ENCODE assay signal across 8 cellular contexts in the genomic region with DNA sequence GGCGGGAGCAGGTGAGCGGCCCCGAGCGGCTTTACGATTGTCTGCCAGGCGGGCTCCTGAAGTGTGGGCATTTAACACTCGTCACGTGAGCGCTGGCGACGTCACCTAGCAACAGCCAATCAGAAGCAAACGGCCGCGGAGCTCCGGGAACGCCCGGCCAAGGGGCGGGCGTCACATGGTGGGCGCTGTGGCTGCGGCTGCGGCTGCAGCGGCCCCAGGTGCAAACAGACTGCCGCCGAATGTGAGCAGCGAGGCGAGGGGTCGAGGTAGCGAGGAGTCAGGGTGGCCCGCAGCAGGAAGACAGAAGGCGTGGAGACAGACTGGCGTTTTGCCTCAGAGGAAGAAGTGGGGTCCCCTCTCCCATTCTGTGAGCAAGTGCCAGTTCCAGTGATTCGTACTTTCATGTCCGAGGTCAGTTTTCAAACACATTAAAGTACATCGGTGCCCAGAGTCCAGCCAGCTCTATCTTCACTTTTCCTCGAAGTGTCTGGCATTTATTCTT. TPM values are rescaled to one million over a fixed set of nuclear protein-coding genes. Genes with fewer than 3 reads are reported as not detected.
DNase-seq lines count a peak whose midpoint lies in the region; ATAC-seq, FAIRE-seq and TF ChIP-seq lines count a peak whose summit lies in the region.

TSS of gene DLX2 (minus strand) at position 43 of the 502 bp plus-strand sequence. CDS start 362 bp downstream, outside the sequence.

- H3K9me3 Mint-ChIP-seq in activated naive CD4-positive, alpha-beta T cell treated with anti-CD3 and anti-CD28 coated beads, Interleukin-2, amount 10 ng/mL, durations not matched to agents 7 days and 5 days = no peaks in the 10 kb centered on the region

- H3K4me3 ChIP-seq in KMS-11 (IDR thresholded peaks at IDR 0.05; ENCODE audit: insufficient read depth, low read depth, low read length) (no peak within 1 kb of the TSS), pancreas (peak within 1 kb of the TSS; percentile 10 to 58 (median 30))

- intact Hi-C loops in head of caudate nucleus (cut with DNase I) (loop anchor here (10.0 kb wide), 5 partner anchors 108 to 508 kb away; partner anchors contain the start of genes HAT1 and METAP1D), pancreas (cut with DNase I) (loop anchor here in 1 of 3 donors (10.0 kb wide), 1 partner anchor 288 kb away; no protein-coding TSS in a partner anchor)

- peaks cover 52% of the 10 kb centered on the region for H3K27me3 ChIP-seq in KMS-11 (ENCODE audit: insufficient read depth, low read depth)
- H3K27me3 ChIP-seq in pancreas = peaks cover 10 to 72% (median 27%) of the 10 kb centered on the region in 4 donors

- 2 to 3% methylated on average over 34 to 36 of the region's 36 CpGs for WGBS in pancreas, 2 donors

- no peaks in the 10 kb centered on the region for H3K79me2 ChIP-seq in KMS-11 (ENCODE audit: insufficient read depth, low read depth)

- H3K36me3 ChIP-seq in ES-I3 (ENCODE audit: insufficient read depth, low read length) (no peaks in the 10 kb centered on the region), KMS-11 (ENCODE audit: insufficient read depth) (no peaks in the 10 kb centered on the region), pancreas (no peaks in the 10 kb centered on the region)

- H3K4me3 Mint-ChIP-seq in activated naive CD4-positive, alpha-beta T cell treated with anti-CD3 and anti-CD28 coated beads, Interleukin-2, amount 10 ng/mL, durations not matched to agents 7 days and 5 days = peak within 1 kb of the TSS; percentile 75

- H3K9me3 ChIP-seq in ES-I3 (ENCODE audit: control insufficient read depth, insufficient read depth, low read length) (no peaks in the 10 kb centered on the region), pancreas (no peaks in the 10 kb centered on the region)

- peaks cover 58% of the 10 kb centered on the region for H3K4me1 Mint-ChIP-seq in activated naive CD4-positive, alpha-beta T cell treated with anti-CD3 and anti-CD28 coated beads, Interleukin-2, amount 10 ng/mL, durations not matched to agents 7 days and 5 days

- peaks cover 5% of the 10 kb centered on the region for H3K36me3 Mint-ChIP-seq in activated naive CD4-positive, alpha-beta T cell treated with anti-CD3 and anti-CD28 coated beads, Interleukin-2, amount 10 ng/mL, durations not matched to agents 7 days and 5 days

- no peaks in the 10 kb centered on the region for H4K20me1 ChIP-seq in KMS-11 (ENCODE audit: insufficient read depth)

- FAIRE-seq in pancreas (lab: Jason Lieb, UNC) = no peak
- FAIRE-seq in urothelium cell line (lab: Jason Lieb, UNC) = no peak

- H3K27ac Mint-ChIP-seq in activated naive CD4-positive, alpha-beta T cell treated with anti-CD3 and anti-CD28 coated beads, Interleukin-2, amount 10 ng/mL, durations not matched to agents 7 days and 5 days = peak within 1 kb of the TSS; percentile 77

- H3K4me1 ChIP-seq in ES-I3 (ENCODE audit: insufficient read depth, low read length) (peaks cover 10% of the 10 kb centered on the region; the same call in 1 of the 2 replicates), KMS-11 (ENCODE audit: low read depth, poor library complexity, severe bottlenecking) (peaks cover 36% of the 10 kb centered on the region), pancreas (peaks cover 8 to 27% (median 10%) of the 10 kb centered on the region in 3 donors)

- CTCF ChIA-PET in activated naive CD4-positive, alpha-beta T cell treated with anti-CD3 and anti-CD28 coated beads, Interleukin-2, amount 10 ng/mL, durations not matched to agents 7 days and 5 days (lab: Charles Lee) = interaction anchor here (1.0 to 7.9 kb wide), 5 partner anchors 12 to 398 kb away, joined by 3 to 103 read pairs (median 13); no protein-coding TSS in a partner anchor

- H2AFZ ChIP-seq in KMS-11 (ENCODE audit: low read depth) = peak within 1 kb of the TSS; percentile 47; the same call in 1 of the 2 replicates

- peaks cover 99% of the 10 kb centered on the region for H3K27me3 Mint-ChIP-seq in activated naive CD4-positive, alpha-beta T cell treated with anti-CD3 and anti-CD28 coated beads, Interleukin-2, amount 10 ng/mL, durations not matched to agents 7 days and 5 days

- peak within 1 kb of the TSS; percentile 74 for H3K4me2 ChIP-seq in KMS-11

- H3K27ac ChIP-seq in KMS-11 = no peak within 1 kb of the TSS
- H3K27ac ChIP-seq in pancreas = no peak within 1 kb of the TSS

- H3K9ac ChIP-seq in ES-I3 (ENCODE audit: low read depth, low read length) (peak within 1 kb of the TSS; percentile 57; the same call in 1 of the 2 replicates), KMS-11 (no peak within 1 kb of the TSS; the same call in 1 of the 2 replicates)

- TF ChIP-seq CTCF in KMS-11 (conservative IDR thresholded peaks at IDR 0.05; ENCODE audit: low read depth, low read length) (no peak), pancreas (IDR thresholded peaks at IDR 0.05) (no peak)

- peak; percentile 59 for ATAC-seq in GM21825 (IDR thresholded peaks at IDR 0.05; ENCODE audit: unreplicated experiment)
- peak; percentile 75 to 84 (median 78) for ATAC-seq in pancreas

- DNase-seq in RKO (ENCODE audit: low spot score) (peak; percentile 93), head of caudate nucleus (peak; percentile 61 to 94 (median 84)), pancreas (peak; percentile 70 to 90 (median 79)), urothelium cell line (ENCODE audit: low spot score) (no peak)
- peak; percentile 81 for DNase-seq in activated naive CD4-positive, alpha-beta T cell treated with anti-CD3 and anti-CD28 coated beads, Interleukin-2, amount 10 ng/mL, durations not matched to agents 7 days and 5 days

RNA-seq across cellular contexts. Expression of gene DLX2, which starts in this region (rescaled TPM):
- not detected for total RNA-seq in pancreas
- not detected for polyA plus RNA-seq in pancreas

Comparison
In these comparisons a context has a peak if more than half of its experiments do, and no peak if none do; other contexts are left out.
1. Peak in DNase-seq, ATAC-seq and H3K4me3 ChIP-seq in pancreas; RNA of the gene not detected or under 1 TPM.